Comparison of ENCODE assay signal across 11 cellular contexts in the genomic region with DNA sequence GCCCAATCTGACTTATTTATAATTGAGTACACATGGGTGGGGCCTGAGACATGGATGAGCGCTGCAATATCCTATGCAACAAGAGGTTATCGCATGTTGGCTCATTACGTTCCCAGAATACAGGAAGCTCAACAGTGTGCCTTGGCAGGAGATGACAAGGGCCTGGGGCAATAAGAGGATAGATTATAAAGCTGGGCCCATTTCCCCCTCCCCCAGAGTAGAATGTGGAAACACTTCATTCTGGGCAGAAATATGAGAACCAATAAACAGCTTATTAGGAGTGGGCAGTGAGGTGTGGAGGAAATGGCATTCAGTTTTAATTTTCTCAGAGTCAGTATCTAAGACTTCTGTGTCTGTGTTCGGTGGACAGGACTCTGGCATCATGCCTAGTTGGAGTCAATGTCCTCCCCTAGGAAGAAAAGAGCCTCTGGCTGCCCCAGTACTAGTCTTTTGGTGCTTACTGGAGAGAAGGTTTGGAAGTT.
DNase-seq lines count a peak whose midpoint lies in the region; ATAC-seq and TF ChIP-seq lines count a peak whose summit lies in the region.
"Had no signal": no experiment of that assay in that cellular context is flagged by ENCODE, and none has a peak within 500 bp of the region (broad histone marks: within the 10 kb centered on the region; RNA-seq: fewer than 3 reads in every experiment).

No MANE protein-coding gene starts in this region.

- no peak for TF ChIP-seq EP300 in suprapubic skin (IDR thresholded peaks at IDR 0.05)

- ATAC-seq in left lobe of liver (peak; percentile 43), GM18502 (IDR thresholded peaks at IDR 0.05; ENCODE audit: poor library complexity, unreplicated experiment) (no peak)

- H3K27ac Mint-ChIP-seq in glutamatergic neuron (ENCODE audit: unreplicated experiment): no peak overlapping the region
- H3K27ac Mint-ChIP-seq: activated naive CD4-positive, alpha-beta T cell treated with anti-CD3 and anti-CD28 coated beads for 36 hours had no signal

- WGBS in suprapubic skin: 39% methylated on average over 4 of the region's 4 CpGs

- peaks cover 3% of the 10 kb centered on the region for H3K9me3 Mint-ChIP-seq in glutamatergic neuron (ENCODE audit: unreplicated experiment)
- H3K9me3 Mint-ChIP-seq: activated naive CD4-positive, alpha-beta T cell treated with anti-CD3 and anti-CD28 coated beads for 36 hours had no signal

- no peak for TF ChIP-seq POLR2A in breast epithelium (IDR thresholded peaks at IDR 0.05)
- TF ChIP-seq POLR2A in suprapubic skin (IDR thresholded peaks at IDR 0.05): no peak

- no peak for TF ChIP-seq CTCF in breast epithelium (IDR thresholded peaks at IDR 0.05)
- no peak for TF ChIP-seq CTCF in glutamatergic neuron (IDR thresholded peaks at IDR 0.05; ENCODE audit: partially characterized antibody, unreplicated experiment)
- TF ChIP-seq CTCF in suprapubic skin (IDR thresholded peaks at IDR 0.05): no peak
- TF ChIP-seq CTCF in ascending aorta (IDR thresholded peaks at IDR 0.05): no peak

- intact Hi-C loops in breast epithelium (cut with DNase I; ENCODE audit: low total_unique reads) (loop anchor here (5.0 to 10.0 kb wide), 3 partner anchors 75 to 285 kb away; a partner anchor contains a TSS), ascending aorta (cut with DNase I) (loop anchor here (10.0 kb wide), 1 partner anchor 305 kb away; a partner anchor contains a TSS)

- H3K4me3 ChIP-seq in breast epithelium: no peak overlapping the region
- no peak overlapping the region for H3K4me3 ChIP-seq in suprapubic skin
- no peak overlapping the region for H3K4me3 ChIP-seq in ascending aorta

- DNase-seq in DMS53 (lab: John Stamatoyannopoulos, UW): peak; percentile 76
- peak; percentile 39 for DNase-seq in NCI-H1105 treated with DMSO at 0.1 percent for 48 hours (lab: John Stamatoyannopoulos, UW)
- DNase-seq in breast epithelium (ENCODE audit: low spot score in 2 of 2): no peak
- DNase-seq in left lobe of liver (ENCODE audit: low spot score): no peak
- DNase-seq in glutamatergic neuron: no peak
- DNase-seq in suprapubic skin (ENCODE audit: low spot score in 2 of 2): no peak
- no peak for DNase-seq in ascending aorta (ENCODE audit: low spot score in 2 of 2)
- DNase-seq: activated naive CD4-positive, alpha-beta T cell treated with anti-CD3 and anti-CD28 coated beads for 36 hours; hypothalamus; NCI-H1417 treated with DMSO at 0.1 percent for 48 hours had no signal

- H3K9me3 ChIP-seq in breast epithelium: no peaks in the 10 kb centered on the region
- no peaks in the 10 kb centered on the region for H3K9me3 ChIP-seq in suprapubic skin
- H3K9me3 ChIP-seq in ascending aorta: no peaks in the 10 kb centered on the region

- H3K27me3 Mint-ChIP-seq in glutamatergic neuron (ENCODE audit: unreplicated experiment): peaks cover 3% of the 10 kb centered on the region

- H3K27ac ChIP-seq in breast epithelium: peak overlapping the region; percentile 42 to 50
- H3K27ac ChIP-seq in suprapubic skin: no peak overlapping the region
- H3K27ac ChIP-seq in ascending aorta: no peak overlapping the region

- H3K27me3 ChIP-seq in breast epithelium (no peaks in the 10 kb centered on the region), suprapubic skin (no peaks in the 10 kb centered on the region), ascending aorta (no peaks in the 10 kb centered on the region)

- peaks cover 4% of the 10 kb centered on the region for H3K36me3 Mint-ChIP-seq in glutamatergic neuron (ENCODE audit: unreplicated experiment)

- H3K4me1 Mint-ChIP-seq in glutamatergic neuron (ENCODE audit: low read depth, unreplicated experiment): peaks cover 4% of the 10 kb centered on the region

- no peak overlapping the region for H3K4me3 Mint-ChIP-seq in glutamatergic neuron (ENCODE audit: unreplicated experiment)
- H3K4me3 Mint-ChIP-seq: activated naive CD4-positive, alpha-beta T cell treated with anti-CD3 and anti-CD28 coated beads for 36 hours had no signal

- H3K36me3 ChIP-seq in breast epithelium (no peaks in the 10 kb centered on the region), suprapubic skin (peaks cover 9% of the 10 kb centered on the region), ascending aorta (peaks cover 0 to 8% of the 10 kb centered on the region in 2 donors)

- H3K4me1 ChIP-seq in breast epithelium (no peaks in the 10 kb centered on the region), suprapubic skin (peaks cover 11% of the 10 kb centered on the region), ascending aorta (no peaks in the 10 kb centered on the region)

Comparison
In these comparisons a context has a peak if more than half of its experiments do, and no peak if none do; other contexts are left out.
1. DNase-seq: peak in DMS53 (single experiment) and NCI-H1105 treated with DMSO at 0.1 percent for 48 hours (single experiment); none in breast epithelium (0 of 2), left lobe of liver (single experiment), glutamatergic neuron (single experiment), suprapubic skin (0 of 2) and ascending aorta (0 of 2).
2. H3K27ac ChIP-seq: peak in breast epithelium (2 of 2); none in suprapubic skin (single experiment) and ascending aorta (0 of 2).